Comparison of ENCODE assay signal across 1 cellular context in genomic region chr9:129667850-129668249, GRCh38.
TF ChIP-seq lines count a peak whose summit lies in the region.

No MANE protein-coding gene starts in this region.

TF ChIP-seq in HepG2, 621 proteins besides CTCF, POLR2A, EP300 and RAD21:
- TF ChIP-seq ZBTB10 (CRISPR knock-in tag; IDR thresholded peaks at IDR 0.05; ENCODE audit: borderline replicate concordance) (no peak), PAWR (CRISPR knock-in tag; IDR thresholded peaks at IDR 0.05; ENCODE audit: borderline replicate concordance) (no peak), ATF7 (IDR thresholded peaks at IDR 0.05) (no peak), ATF7 (CRISPR knock-in tag; IDR thresholded peaks at IDR 0.05) (no peak), HNF4A (CRISPR knock-in tag; IDR thresholded peaks at IDR 0.05) (no peak)
